Comparison of ENCODE assay signal across 22 cellular contexts in genomic region chr7:127715901-127716300, GRCh38.
"Had no signal": no experiment of that assay in that cellular context is flagged by ENCODE, and none has a peak within 500 bp of the region (broad histone marks: within the 10 kb centered on the region; RNA-seq: fewer than 3 reads in every experiment).

No MANE protein-coding gene starts in this region.

- H3K4me3 ChIP-seq: heart right ventricle, pancreas, psoas muscle, right atrium auricular region, spleen, upper lobe of right lung had no signal

- H3K4me3 Mint-ChIP-seq: activated naive CD4-positive, alpha-beta T cell treated with anti-CD3 and anti-CD28 coated beads for 36 hours; activated naive CD8-positive, alpha-beta T cell treated with anti-CD3 and anti-CD28 coated beads, Interleukin-2, amount 10 ng/mL, durations not matched to agents 7 days and 5 days; activated T-cell treated with anti-CD3 and anti-CD28 coated beads, Interleukin-2, amount 50 U/mL, for 24 hours; endodermal cell; natural killer cell treated with Interleukin-12 subunit alpha and Interleukin-12 subunit beta and Interleukin-15 and Interleukin-18, amount 100 ng/mL, for 72 hours; T-cell; T-helper 2 cell treated with Interferon-gamma antibody and Interleukin-4, amounts not matched to agents 5 μg/mL and 100 μg/mL, for 36 hours; WTC11 had no signal

- H3K27ac ChIP-seq: epithelial cell of prostate, heart right ventricle, pancreas, psoas muscle, right atrium auricular region, spleen, upper lobe of right lung had no signal

- H3K27me3 Mint-ChIP-seq: activated naive CD8-positive, alpha-beta T cell treated with anti-CD3 and anti-CD28 coated beads, Interleukin-2, amount 10 ng/mL, durations not matched to agents 7 days and 5 days; activated T-cell treated with anti-CD3 and anti-CD28 coated beads, Interleukin-2, amount 50 U/mL, for 24 hours; natural killer cell treated with Interleukin-12 subunit alpha and Interleukin-12 subunit beta and Interleukin-15 and Interleukin-18, amount 100 ng/mL, for 72 hours; T-cell had no signal

- H3K9me3 ChIP-seq: pancreas, psoas muscle, upper lobe of right lung had no signal

- H3K4me1 ChIP-seq: pancreas, psoas muscle, right atrium auricular region, upper lobe of right lung had no signal

- H3K27ac Mint-ChIP-seq: activated naive CD4-positive, alpha-beta T cell treated with anti-CD3 and anti-CD28 coated beads for 36 hours; activated naive CD8-positive, alpha-beta T cell treated with anti-CD3 and anti-CD28 coated beads, Interleukin-2, amount 10 ng/mL, durations not matched to agents 7 days and 5 days; T-cell; T-helper 2 cell treated with Interferon-gamma antibody and Interleukin-4, amounts not matched to agents 5 μg/mL and 100 μg/mL, for 36 hours had no signal

- H3K27me3 ChIP-seq: heart right ventricle, pancreas, right atrium auricular region, spleen, upper lobe of right lung had no signal

- FAIRE-seq: pancreas, TTC549 had no signal

- DNase-seq: activated naive CD4-positive, alpha-beta T cell treated with anti-CD3 and anti-CD28 coated beads for 36 hours; activated naive CD8-positive, alpha-beta T cell treated with anti-CD3 and anti-CD28 coated beads, Interleukin-2, amount 10 ng/mL, durations not matched to agents 7 days and 5 days; activated T-cell treated with anti-CD3 and anti-CD28 coated beads, Interleukin-2, amount 50 U/mL, for 24 hours; amygdala; cortex of kidney; endodermal cell; heart right ventricle; islet precursor cell; left cardiac atrium; pancreas; psoas muscle; spleen; stimulated activated CD4-positive, alpha-beta T cell treated with anti-CD3 and anti-CD28 coated beads, Interleukin-4, amount 100 ng/mL, for 1 hour; stimulated activated naive CD4-positive, alpha-beta T cell treated with Interleukin-2 at 50 U/mL for 16 hours; T-cell; upper lobe of right lung had no signal

- H3K9me3 Mint-ChIP-seq: natural killer cell treated with Interleukin-12 subunit alpha and Interleukin-12 subunit beta and Interleukin-15 and Interleukin-18, amount 100 ng/mL, for 72 hours had no signal
